In genomic region chr3:49022751-49023171, GRCh38 we compare ENCODE assay signal across 8 cellular contexts. TPM values are rescaled to one million over a fixed set of nuclear protein-coding genes. Genes with fewer than 3 reads are reported as not detected.
A peak's percentile ranks its signal among the peaks of the same experiment; 100 is the strongest.
DNase-seq lines count a peak whose midpoint lies in the region; ATAC-seq and TF ChIP-seq lines count a peak whose summit lies in the region.

No MANE protein-coding gene starts in this region.

- H3K9me3 ChIP-seq in CD4-positive, alpha-beta memory T cell (ENCODE audit: control insufficient read depth in 1 of 2, low read length in 2 of 2): no peaks in the 10 kb centered on the region
- no peaks in the 10 kb centered on the region for H3K9me3 ChIP-seq in mucosa of descending colon

- H3K27me3 ChIP-seq in CD4-positive, alpha-beta memory T cell (ENCODE audit: insufficient read depth, low read length): no peaks in the 10 kb centered on the region
- H3K27me3 ChIP-seq in brain microvascular endothelial cell (replicated peaks): no peaks in the 10 kb centered on the region

- H3K4me3 Mint-ChIP-seq in CD4-positive, alpha-beta memory T cell: peak overlapping the region; percentile 94 to 98 (median 96)

- ATAC-seq in mucosa of descending colon: no peak
- ATAC-seq in GM19035 (IDR thresholded peaks at IDR 0.05; ENCODE audit: unreplicated experiment): no peak
- ATAC-seq in GM21717 (IDR thresholded peaks at IDR 0.05; ENCODE audit: unreplicated experiment): no peak
- ATAC-seq in HG02678 (IDR thresholded peaks at IDR 0.05; ENCODE audit: unreplicated experiment): no peak

- CTCF ChIA-PET in CD4-positive, alpha-beta memory T cell (lab: Charles Lee; ENCODE audit: partially characterized antibody): interaction anchor here (1.9 to 15.4 kb wide), 6 partner anchors 9 to 134 kb away, joined by 6 to 216 read pairs (median 14); partner anchors contain the start of genes P4HTM, QRICH1 and WDR6

- intact Hi-C loops in CD4-positive, alpha-beta memory T cell (cut with micrococcal nuclease): loop anchor here (5.0 to 10.0 kb wide), 2 partner anchors 125 to 322 kb away; partner anchors contain the start of genes SLC25A20 and USP4
- intact Hi-C loops in mucosa of descending colon (cut with DNase I, micrococcal nuclease): no loop called here

- H3K36me3 Mint-ChIP-seq in CD4-positive, alpha-beta memory T cell: peaks cover 21 to 46% of the 10 kb centered on the region in 2 donors

- POLR2A ChIA-PET in CD4-positive, alpha-beta memory T cell (lab: Charles Lee; ENCODE audit: partially characterized antibody): interaction anchor here (0.9 to 17.6 kb wide), 14 partner anchors 10 to 722 kb away, joined by 3 to 629 read pairs (median 8); partner anchors contain the start of genes DALRD3, NME6, P4HTM and QRICH1

- H3K27me3 Mint-ChIP-seq in CD4-positive, alpha-beta memory T cell: no peaks in the 10 kb centered on the region

- H3K27ac ChIP-seq in CD4-positive, alpha-beta memory T cell (ENCODE audit: low read depth, low read length): peak overlapping the region; percentile 97
- H3K27ac ChIP-seq in brain microvascular endothelial cell: peak overlapping the region; percentile 99

- H3K9me3 Mint-ChIP-seq in CD4-positive, alpha-beta memory T cell: peaks cover 0 to 1% (median 0%) of the 10 kb centered on the region in 8 donors

- no peak for DNase-seq in CD4-positive, alpha-beta memory T cell
- DNase-seq in Kasumi-1 (lab: John Stamatoyannopoulos, UW) (peak; percentile 35 to 42), brain microvascular endothelial cell (no peak), mucosa of descending colon (peak in 2 of 3 donors; percentile 47 to 64), cerebellar nuclear complex (lab: John Stamatoyannopoulos, UW) (no peak)

- in situ Hi-C loops in brain microvascular endothelial cell (cut with HindIII; ENCODE audit: low pct_ligation_motif_present, low sequenced_read_pairs): no loop called here

- H3K4me3 ChIP-seq in CD4-positive, alpha-beta memory T cell (ENCODE audit: low read length in 2 of 2): peak overlapping the region; percentile 65 to 98
- peak overlapping the region; percentile 90 for H3K4me3 ChIP-seq in brain microvascular endothelial cell (ENCODE audit: low read depth, low read length)
- peak overlapping the region; percentile 63 for H3K4me3 ChIP-seq in mucosa of descending colon

- peak overlapping the region; percentile 93 to 99 (median 98) for H3K27ac Mint-ChIP-seq in CD4-positive, alpha-beta memory T cell

- H3K4me1 Mint-ChIP-seq in CD4-positive, alpha-beta memory T cell: peaks cover 16 to 74% (median 37%) of the 10 kb centered on the region in 4 donors

- H3K4me1 ChIP-seq in CD4-positive, alpha-beta memory T cell (ENCODE audit: insufficient read depth, low read length): peaks cover 39% of the 10 kb centered on the region
- H3K4me1 ChIP-seq in mucosa of descending colon (ENCODE audit: low read depth): peaks cover 30% of the 10 kb centered on the region

- H3K36me3 ChIP-seq in CD4-positive, alpha-beta memory T cell (ENCODE audit: insufficient read depth, low read length): peaks cover 38% of the 10 kb centered on the region
- H3K36me3 ChIP-seq in brain microvascular endothelial cell (replicated peaks) (peaks cover 37% of the 10 kb centered on the region), mucosa of descending colon (ENCODE audit: low read depth) (peaks cover 8% of the 10 kb centered on the region)

- TF ChIP-seq CTCF in brain microvascular endothelial cell (IDR thresholded peaks at IDR 0.05; ENCODE audit: low read depth, low read length, missing control alignments) (peak; percentile 3), mucosa of descending colon (IDR thresholded peaks at IDR 0.05) (no peak)

RNA-seq across cellular contexts. Expression of gene NDUFAF3, which starts 0.8 kb away (rescaled TPM):
- 10 to 100 TPM; 77.9 to 85.7 TPM for total RNA-seq in CD4-positive, alpha-beta memory T cell
- polyA plus RNA-seq in CD4-positive, alpha-beta memory T cell: 100 to 1,000 TPM; 145 to 169 TPM
- total RNA-seq in mucosa of descending colon: 10 to 100 TPM; 61.0 to 69.9 (median 63.2) TPM

RNA-seq across cellular contexts. Expression of gene DALRD3, which starts 4.4 kb away (rescaled TPM):
- total RNA-seq in CD4-positive, alpha-beta memory T cell: 10 to 100 TPM; 31.2 to 32.8 TPM
- polyA plus RNA-seq in CD4-positive, alpha-beta memory T cell: 10 to 100 TPM; 32.2 to 41.3 TPM
- total RNA-seq in mucosa of descending colon: 10 to 100 TPM; 16.7 to 32.7 (median 18.9) TPM

RNA-seq across cellular contexts. Expression of gene IMPDH2, which starts 6.4 kb away (rescaled TPM):
- total RNA-seq in CD4-positive, alpha-beta memory T cell: 10 to 100 TPM; 87.5 to 89.6 TPM
- 10 to 100 TPM; 82.9 to 87.5 TPM for polyA plus RNA-seq in CD4-positive, alpha-beta memory T cell
- 100 to 1,000 TPM; 113 to 146 (median 114) TPM for total RNA-seq in mucosa of descending colon

RNA-seq across cellular contexts. Expression of gene WDR6, which starts 15.6 kb away (rescaled TPM):
- 100 to 1,000 TPM; 287 to 295 TPM for total RNA-seq in CD4-positive, alpha-beta memory T cell
- polyA plus RNA-seq in CD4-positive, alpha-beta memory T cell: 100 to 1,000 TPM; 105 to 143 TPM
- 100 to 1,000 TPM in 2 of 3 donors, 10 to 100 TPM in 1; 98.5 to 205 (median 165) TPM for total RNA-seq in mucosa of descending colon

RNA-seq across cellular contexts. Expression of gene P4HTM, which starts 32.7 kb away (rescaled TPM):
- total RNA-seq in CD4-positive, alpha-beta memory T cell: 10 to 100 TPM; 79.3 to 87.3 TPM
- polyA plus RNA-seq in CD4-positive, alpha-beta memory T cell: 10 to 100 TPM; 29.7 to 32.8 TPM
- 10 to 100 TPM; 40.2 to 60.6 (median 41.4) TPM for total RNA-seq in mucosa of descending colon

Comparison
In these comparisons a context has a peak if more than half of its experiments do, and no peak if none do; other contexts are left out.
1. DNase-seq: peak in Kasumi-1 (2 of 2) and mucosa of descending colon (2 of 3); none in CD4-positive, alpha-beta memory T cell (0 of 5), brain microvascular endothelial cell (single experiment) and cerebellar nuclear complex (0 of 2).
2. Peak in every context shown above with its lines, with median percentiles within 50 percentile points of each other: H3K4me3 ChIP-seq.